ENCODE assay signal across 7 cellular contexts in genomic region chr19:18668252-18668631, GRCh38. TPM values are rescaled to one million over a fixed set of nuclear protein-coding genes. Genes with fewer than 3 reads are reported as not detected.
"Had no signal": no experiment of that assay in that cellular context is flagged by ENCODE, and none has a peak within 500 bp of the region (broad histone marks: within the 10 kb centered on the region; RNA-seq: fewer than 3 reads in every experiment).

No MANE protein-coding gene starts in this region.

- H3K4me2 ChIP-seq: GM23338 had no signal

- H3K9me3 Mint-ChIP-seq: GM23338, H9, IgD-negative memory B cell had no signal

- H2AFZ ChIP-seq: GM23338 had no signal

- ATAC-seq: GM23338, HepG2 had no signal

- H3K27ac Mint-ChIP-seq: GM23338, IgD-negative memory B cell had no signal

- H3K27me3 Mint-ChIP-seq: IgD-negative memory B cell had no signal

- DNase-seq: H9, HCEC 1CT, KG1 had no signal

- H3K4me3 ChIP-seq: GM23338 had no signal

- H3K27ac ChIP-seq: HL-60 had no signal

- H3K4me3 Mint-ChIP-seq: GM23338, H9, IgD-negative memory B cell had no signal

RNA-seq across cellular contexts. Expression of gene TMEM59L, which starts 55.6 kb away (rescaled TPM):
- polyA plus RNA-seq: IgD-negative memory B cell had no signal
